In the genomic region with DNA sequence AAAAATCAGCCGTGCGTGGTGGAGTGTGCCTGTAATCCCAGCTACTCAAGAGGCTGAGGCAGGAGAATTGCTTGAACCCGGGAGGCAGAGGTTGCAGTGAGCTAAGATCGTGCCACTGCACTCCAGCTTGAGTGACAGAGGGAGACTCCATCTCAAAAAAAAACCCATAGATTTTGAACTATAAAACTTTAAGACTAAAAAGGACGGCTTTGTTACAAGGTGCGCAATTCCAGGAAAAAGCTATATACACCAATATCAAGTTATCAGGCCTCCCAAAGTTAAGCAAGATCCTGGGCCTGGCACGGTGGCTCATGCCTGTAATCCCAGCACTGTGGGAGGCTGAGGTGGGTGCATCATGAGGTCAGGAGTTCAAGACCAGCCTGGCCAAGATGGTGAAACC, we compare ENCODE assay signal across 1 cellular context.
A peak's percentile ranks its signal among the peaks of the same experiment; 100 is the strongest.
TF ChIP-seq lines count a peak whose summit lies in the region.

No MANE protein-coding gene starts in this region.

TF ChIP-seq in GM12878, 131 proteins besides CTCF, POLR2A, EP300 and RAD21:
- TF ChIP-seq, protein P1, sequence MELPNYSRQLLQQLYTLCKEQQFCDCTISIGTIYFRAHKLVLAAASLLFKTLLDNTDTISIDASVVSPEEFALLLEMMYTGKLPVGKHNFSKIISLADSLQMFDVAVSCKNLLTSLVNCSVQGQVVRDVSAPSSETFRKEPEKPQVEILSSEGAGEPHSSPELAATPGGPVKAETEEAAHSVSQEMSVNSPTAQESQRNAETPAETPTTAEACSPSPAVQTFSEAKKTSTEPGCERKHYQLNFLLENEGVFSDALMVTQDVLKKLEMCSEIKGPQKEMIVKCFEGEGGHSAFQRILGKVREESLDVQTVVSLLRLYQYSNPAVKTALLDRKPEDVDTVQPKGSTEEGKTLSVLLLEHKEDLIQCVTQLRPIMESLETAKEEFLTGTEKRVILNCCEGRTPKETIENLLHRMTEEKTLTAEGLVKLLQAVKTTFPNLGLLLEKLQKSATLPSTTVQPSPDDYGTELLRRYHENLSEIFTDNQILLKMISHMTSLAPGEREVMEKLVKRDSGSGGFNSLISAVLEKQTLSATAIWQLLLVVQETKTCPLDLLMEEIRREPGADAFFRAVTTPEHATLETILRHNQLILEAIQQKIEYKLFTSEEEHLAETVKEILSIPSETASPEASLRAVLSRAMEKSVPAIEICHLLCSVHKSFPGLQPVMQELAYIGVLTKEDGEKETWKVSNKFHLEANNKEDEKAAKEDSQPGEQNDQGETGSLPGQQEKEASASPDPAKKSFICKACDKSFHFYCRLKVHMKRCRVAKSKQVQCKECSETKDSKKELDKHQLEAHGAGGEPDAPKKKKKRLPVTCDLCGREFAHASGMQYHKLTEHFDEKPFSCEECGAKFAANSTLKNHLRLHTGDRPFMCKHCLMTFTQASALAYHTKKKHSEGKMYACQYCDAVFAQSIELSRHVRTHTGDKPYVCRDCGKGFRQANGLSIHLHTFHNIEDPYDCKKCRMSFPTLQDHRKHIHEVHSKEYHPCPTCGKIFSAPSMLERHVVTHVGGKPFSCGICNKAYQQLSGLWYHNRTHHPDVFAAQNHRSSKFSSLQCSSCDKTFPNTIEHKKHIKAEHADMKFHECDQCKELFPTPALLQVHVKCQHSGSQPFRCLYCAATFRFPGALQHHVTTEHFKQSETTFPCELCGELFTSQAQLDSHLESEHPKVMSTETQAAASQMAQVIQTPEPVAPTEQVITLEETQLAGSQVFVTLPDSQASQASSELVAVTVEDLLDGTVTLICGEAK (IDR thresholded peaks at IDR 0.05; ENCODE audit: borderline replicate concordance): peak; percentile 52; the same call in 1 of the 2 replicates
